ENCODE assay signal across 14 cellular contexts in genomic region chr14:100048786-100049185, GRCh38. TPM values are rescaled to one million over a fixed set of nuclear protein-coding genes. Genes with fewer than 3 reads are reported as not detected.
DNase-seq lines count a peak whose midpoint lies in the region; ATAC-seq and TF ChIP-seq lines count a peak whose summit lies in the region.
"Had no signal": no experiment of that assay in that cellular context is flagged by ENCODE, and none has a peak within 500 bp of the region (broad histone marks: within the 10 kb centered on the region; RNA-seq: fewer than 3 reads in every experiment).

No MANE protein-coding gene starts in this region.

- H3K4me3 Mint-ChIP-seq in CD4-positive, alpha-beta memory T cell: peak overlapping the region in 1 of 8 donors; percentile 11
- H3K4me3 Mint-ChIP-seq in activated naive CD8-positive, alpha-beta T cell treated with anti-CD3 and anti-CD28 coated beads, Interleukin-2, amount 50 U/mL, for 24 hours: peak overlapping the region; percentile 52
- H3K4me3 Mint-ChIP-seq in nephron: no peak overlapping the region
- H3K4me3 Mint-ChIP-seq: activated naive CD4-positive, alpha-beta T cell treated with anti-CD3 and anti-CD28 coated beads, Interleukin-2, amount 50 U/mL, for 24 hours; naive B cell had no signal

- H3K9me3 ChIP-seq in CD4-positive, alpha-beta memory T cell (ENCODE audit: control insufficient read depth in 1 of 2, low read length in 2 of 2): no peaks in the 10 kb centered on the region
- H3K9me3 ChIP-seq in RWPE2 (ENCODE audit: severe bottlenecking): no peaks in the 10 kb centered on the region
- no peaks in the 10 kb centered on the region for H3K9me3 ChIP-seq in esophagus squamous epithelium

- peak overlapping the region in 5 of 7 donors; percentile 19 to 88 (median 69) for H3K27ac Mint-ChIP-seq in CD4-positive, alpha-beta memory T cell
- H3K27ac Mint-ChIP-seq in activated naive CD8-positive, alpha-beta T cell treated with anti-CD3 and anti-CD28 coated beads, Interleukin-2, amount 50 U/mL, for 24 hours: peak overlapping the region; percentile 77
- peak overlapping the region; percentile 5 to 25 (median 21) for H3K27ac Mint-ChIP-seq in nephron
- H3K27ac Mint-ChIP-seq: activated naive CD4-positive, alpha-beta T cell treated with anti-CD3 and anti-CD28 coated beads, Interleukin-2, amount 50 U/mL, for 24 hours had no signal

- H3K36me3 ChIP-seq in CD4-positive, alpha-beta memory T cell (ENCODE audit: insufficient read depth, low read length): no peaks in the 10 kb centered on the region
- H3K36me3 ChIP-seq in RWPE2 (ENCODE audit: low read depth) (no peaks in the 10 kb centered on the region), esophagus squamous epithelium (no peaks in the 10 kb centered on the region)

- H3K27me3 ChIP-seq in CD4-positive, alpha-beta memory T cell (ENCODE audit: insufficient read depth, low read length): no peaks in the 10 kb centered on the region
- H3K27me3 ChIP-seq in RWPE2 (ENCODE audit: insufficient read depth, poor library complexity, severe bottlenecking) (no peaks in the 10 kb centered on the region), esophagus squamous epithelium (no peaks in the 10 kb centered on the region)

- H3K27ac ChIP-seq in CD4-positive, alpha-beta memory T cell (ENCODE audit: low read depth, low read length): no peak overlapping the region
- H3K27ac ChIP-seq in RWPE2 (ENCODE audit: poor library complexity, severe bottlenecking) (peak overlapping the region; percentile 1), esophagus squamous epithelium (peak overlapping the region in 1 of 4 donors; percentile 21)

- H3K4me1 ChIP-seq in CD4-positive, alpha-beta memory T cell (ENCODE audit: insufficient read depth, low read length): no peaks in the 10 kb centered on the region
- peaks cover 3% of the 10 kb centered on the region for H3K4me1 ChIP-seq in RWPE2 (ENCODE audit: insufficient read depth, poor library complexity, severe bottlenecking)
- H3K4me1 ChIP-seq in esophagus squamous epithelium: peaks cover 0 to 12% (median 4%) of the 10 kb centered on the region in 3 donors

- 71 to 86% methylated on average over 3 of the region's 3 CpGs for WGBS in esophagus squamous epithelium, 2 donors

- CTCF ChIA-PET in CD4-positive, alpha-beta memory T cell (lab: Charles Lee; ENCODE audit: partially characterized antibody): interaction anchor here (0.6 to 1.8 kb wide), 2 partner anchors 35 to 60 kb away, joined by 3 to 6 read pairs; no protein-coding TSS in a partner anchor

- intact Hi-C loops in CD4-positive, alpha-beta memory T cell (cut with micrococcal nuclease): no loop called here
- intact Hi-C loops in esophagus squamous epithelium (cut with DNase I): no loop called here

- peak in 2 of 5 donors; percentile 28 to 47 for DNase-seq in CD4-positive, alpha-beta memory T cell
- DNase-seq in RWPE2 (ENCODE audit: low spot score) (no peak), NCI-H1417 (lab: John Stamatoyannopoulos, UW) (no peak), esophagus squamous epithelium (lab: John Stamatoyannopoulos, UW) (no peak)
- peak; percentile 54 for DNase-seq in activated naive CD8-positive, alpha-beta T cell treated with anti-CD3 and anti-CD28 coated beads, Interleukin-2, amount 50 U/mL, for 24 hours
- DNase-seq: effector CD8-positive, alpha-beta T cell; left ventricle myocardium superior; naive B cell; NCI-H146; NCI-H226; NK-92 treated with Interleukin-12 subunit alpha and Interleukin-12 subunit beta, amount 100 ng/mL, for 24 hours had no signal

- TF ChIP-seq CTCF in RWPE2 (IDR thresholded peaks at IDR 0.05; ENCODE audit: poor library complexity, severe bottlenecking) (no peak), nephron (IDR thresholded peaks at IDR 0.05; ENCODE audit: unreplicated experiment in 3 of 3) (no peak), esophagus squamous epithelium (IDR thresholded peaks at IDR 0.05) (no peak)

- no peak for TF ChIP-seq POLR2A in esophagus squamous epithelium (IDR thresholded peaks at IDR 0.05)

- H3K36me3 Mint-ChIP-seq in CD4-positive, alpha-beta memory T cell: no peaks in the 10 kb centered on the region
- peaks cover 3% of the 10 kb centered on the region for H3K36me3 Mint-ChIP-seq in activated naive CD8-positive, alpha-beta T cell treated with anti-CD3 and anti-CD28 coated beads, Interleukin-2, amount 50 U/mL, for 24 hours (ENCODE audit: low read depth)
- no peaks in the 10 kb centered on the region for H3K36me3 Mint-ChIP-seq in nephron (ENCODE audit: low read depth)
- H3K36me3 Mint-ChIP-seq: activated naive CD4-positive, alpha-beta T cell treated with anti-CD3 and anti-CD28 coated beads, Interleukin-2, amount 50 U/mL, for 24 hours; naive B cell had no signal

- peaks cover 4 to 13% (median 7%) of the 10 kb centered on the region in 4 donors for H3K4me1 Mint-ChIP-seq in CD4-positive, alpha-beta memory T cell
- H3K4me1 Mint-ChIP-seq in activated naive CD8-positive, alpha-beta T cell treated with anti-CD3 and anti-CD28 coated beads, Interleukin-2, amount 50 U/mL, for 24 hours: peaks cover 31% of the 10 kb centered on the region
- H3K4me1 Mint-ChIP-seq in nephron: peaks cover 42% of the 10 kb centered on the region
- H3K4me1 Mint-ChIP-seq: naive B cell had no signal

- ATAC-seq in RWPE2 (ENCODE audit: low read depth) (no peak), GM18511 (IDR thresholded peaks at IDR 0.05; ENCODE audit: unreplicated experiment) (no peak)
- peak; percentile 90 for ATAC-seq in activated naive CD8-positive, alpha-beta T cell treated with anti-CD3 and anti-CD28 coated beads, Interleukin-2, amount 50 U/mL, for 24 hours

- no peaks in the 10 kb centered on the region for H3K9me3 Mint-ChIP-seq in CD4-positive, alpha-beta memory T cell
- H3K9me3 Mint-ChIP-seq in activated naive CD8-positive, alpha-beta T cell treated with anti-CD3 and anti-CD28 coated beads, Interleukin-2, amount 50 U/mL, for 24 hours: no peaks in the 10 kb centered on the region
- no peaks in the 10 kb centered on the region for H3K9me3 Mint-ChIP-seq in nephron
- H3K9me3 Mint-ChIP-seq: activated naive CD4-positive, alpha-beta T cell treated with anti-CD3 and anti-CD28 coated beads, Interleukin-2, amount 50 U/mL, for 24 hours; naive B cell had no signal

- POLR2A ChIA-PET in CD4-positive, alpha-beta memory T cell (lab: Charles Lee; ENCODE audit: partially characterized antibody): interaction anchor here (0.9 kb wide), 1 partner anchor 56 kb away, joined by 4 read pairs; no protein-coding TSS in a partner anchor

- no peak overlapping the region for H3K4me3 ChIP-seq in CD4-positive, alpha-beta memory T cell (ENCODE audit: low read length in 2 of 2)
- no peak overlapping the region for H3K4me3 ChIP-seq in RWPE2 (ENCODE audit: severe bottlenecking)
- no peak overlapping the region for H3K4me3 ChIP-seq in esophagus squamous epithelium

- no peaks in the 10 kb centered on the region for H3K27me3 Mint-ChIP-seq in CD4-positive, alpha-beta memory T cell
- no peaks in the 10 kb centered on the region for H3K27me3 Mint-ChIP-seq in activated naive CD8-positive, alpha-beta T cell treated with anti-CD3 and anti-CD28 coated beads, Interleukin-2, amount 50 U/mL, for 24 hours
- H3K27me3 Mint-ChIP-seq in nephron (ENCODE audit: low read depth): no peaks in the 10 kb centered on the region
- H3K27me3 Mint-ChIP-seq: activated naive CD4-positive, alpha-beta T cell treated with anti-CD3 and anti-CD28 coated beads, Interleukin-2, amount 50 U/mL, for 24 hours; naive B cell had no signal

RNA-seq across cellular contexts. Expression of gene EVL, which starts 16.4 kb away (rescaled TPM):
- total RNA-seq in CD4-positive, alpha-beta memory T cell: 1,000 to 10,000 TPM; 1,287 to 1,352 TPM
- 100 to 1,000 TPM in 1 of 2 donors, 10 to 100 TPM in 1; 81.8 to 147 TPM for polyA plus RNA-seq in CD4-positive, alpha-beta memory T cell
- 10 to 100 TPM; 20.0 to 61.2 (median 25.8) TPM for total RNA-seq in esophagus squamous epithelium

Comparison
In these comparisons a context has a peak if more than half of its experiments do, and no peak if none do; other contexts are left out.
1. H3K27ac Mint-ChIP-seq: peak in every context shown above with its lines; median percentile 77 in activated naive CD8-positive, alpha-beta T cell treated with anti-CD3 and anti-CD28 coated beads, Interleukin-2, amount 50 U/mL, for 24 hours; 69 in CD4-positive, alpha-beta memory T cell; 21 in nephron.
2. RNA of gene EVL, which starts 16.4 kb away (total RNA-seq): 1,287 to 1,352 TPM in CD4-positive, alpha-beta memory T cell; 20.0 to 61.2 TPM in esophagus squamous epithelium; every median in the first group is over 10 times any median in the second.